In genomic region chr11:64097468-64098317, GRCh38 we compare ENCODE assay signal across 21 cellular contexts.
DNase-seq lines count a peak whose midpoint lies in the region; ATAC-seq and TF ChIP-seq lines count a peak whose summit lies in the region.
"Had no signal": no experiment of that assay in that cellular context is flagged by ENCODE, and none has a peak within 500 bp of the region (broad histone marks: within the 10 kb centered on the region; RNA-seq: fewer than 3 reads in every experiment).

No MANE protein-coding gene starts in this region.

- ATAC-seq in activated T-cell treated with anti-CD3 and anti-CD28 coated beads, Interleukin-2, amount 50 U/mL, for 4 hours = no peak
- ATAC-seq: activated CD8-positive, alpha-beta T cell treated with anti-CD3 and anti-CD28 coated beads for 36 hours; T-helper 17 cell had no signal

- no peaks in the 10 kb centered on the region for H3K4me1 Mint-ChIP-seq in activated T-cell treated with anti-CD3 and anti-CD28 coated beads, Interleukin-2, amount 50 U/mL, for 4 hours (ENCODE audit: low read depth)

- no peak for TF ChIP-seq CTCF in HEK293 (tag by site-specific recombination; IDR thresholded peaks at IDR 0.05)

- no peaks in the 10 kb centered on the region for H3K27me3 Mint-ChIP-seq in activated T-cell treated with anti-CD3 and anti-CD28 coated beads, Interleukin-2, amount 50 U/mL, for 4 hours (ENCODE audit: low read depth)
- H3K27me3 Mint-ChIP-seq: activated CD8-positive, alpha-beta T cell treated with anti-CD3 and anti-CD28 coated beads for 36 hours; T-helper 17 cell had no signal

- no peak overlapping the region for H3K4me3 ChIP-seq in HEK293 (ENCODE audit: low read depth, low read length)
- no peak overlapping the region for H3K4me3 ChIP-seq in effector memory CD4-positive, alpha-beta T cell (ENCODE audit: insufficient read depth, low read depth, low read length, poor library complexity, severe bottlenecking)
- H3K4me3 ChIP-seq: stomach had no signal

- no peaks in the 10 kb centered on the region for H3K4me1 ChIP-seq in HEK293 (ENCODE audit: control insufficient read depth, insufficient read depth, low read length)
- H3K4me1 ChIP-seq in effector memory CD4-positive, alpha-beta T cell (ENCODE audit: control insufficient read depth, insufficient read depth, low read length, poor library complexity, severe bottlenecking) = no peaks in the 10 kb centered on the region

- H3K4me3 Mint-ChIP-seq in activated T-cell treated with anti-CD3 and anti-CD28 coated beads, Interleukin-2, amount 50 U/mL, for 4 hours = no peak overlapping the region
- H3K4me3 Mint-ChIP-seq: activated CD8-positive, alpha-beta T cell treated with anti-CD3 and anti-CD28 coated beads for 36 hours; CD14-positive monocyte; T-helper 17 cell had no signal

- no peaks in the 10 kb centered on the region for H3K36me3 ChIP-seq in HEK293 (ENCODE audit: control insufficient read depth in 2 of 2, insufficient read depth in 1 of 2, low read length in 2 of 2)
- no peaks in the 10 kb centered on the region for H3K36me3 ChIP-seq in effector memory CD4-positive, alpha-beta T cell (ENCODE audit: control insufficient read depth, insufficient read depth, low read length)
- H3K36me3 ChIP-seq: neutrophil, stomach had no signal

- no peaks in the 10 kb centered on the region for H3K27me3 ChIP-seq in layer of hippocampus (ENCODE audit: control insufficient read depth, insufficient read depth, low read length)
- no peaks in the 10 kb centered on the region for H3K27me3 ChIP-seq in effector memory CD4-positive, alpha-beta T cell (replicated peaks; ENCODE audit: control insufficient read depth, insufficient read depth, low read length, poor library complexity, severe bottlenecking)
- H3K27me3 ChIP-seq: stomach had no signal

- no peaks in the 10 kb centered on the region for H3K9me3 Mint-ChIP-seq in activated T-cell treated with anti-CD3 and anti-CD28 coated beads, Interleukin-2, amount 50 U/mL, for 4 hours
- H3K9me3 Mint-ChIP-seq: activated CD8-positive, alpha-beta T cell treated with anti-CD3 and anti-CD28 coated beads for 36 hours had no signal

- H3K27ac ChIP-seq in HEK293 (ENCODE audit: extremely low read depth, low read depth, low read length) (no peak overlapping the region), layer of hippocampus (ENCODE audit: low read depth, low read length) (peak overlapping the region; percentile 91), substantia nigra (ENCODE audit: low read depth, low read length, poor library complexity, severe bottlenecking) (peak overlapping the region; percentile 83)
- no peak overlapping the region for H3K27ac ChIP-seq in effector memory CD4-positive, alpha-beta T cell (ENCODE audit: insufficient read depth, low read length, poor library complexity, severe bottlenecking)
- H3K27ac ChIP-seq: neutrophil had no signal

- H3K36me3 Mint-ChIP-seq in activated T-cell treated with anti-CD3 and anti-CD28 coated beads, Interleukin-2, amount 50 U/mL, for 4 hours (ENCODE audit: insufficient read depth) = no peaks in the 10 kb centered on the region
- H3K36me3 Mint-ChIP-seq: CD14-positive monocyte had no signal

- peak in 34 of 58 donors; percentile 22 to 71 (median 46) for DNase-seq in anterior cingulate cortex (lab: John Stamatoyannopoulos, UW)
- peak in 3 of 49 donors; percentile 19 to 39 (median 38) for DNase-seq in substantia nigra (lab: John Stamatoyannopoulos, UW)
- DNase-seq in activated T-cell treated with anti-CD3 and anti-CD28 coated beads, Interleukin-2, amount 50 U/mL, for 4 hours = no peak
- no peak for DNase-seq in SW 1271 (lab: John Stamatoyannopoulos, UW)
- DNase-seq in effector memory CD4-positive, alpha-beta T cell = no peak
- DNase-seq: activated CD8-positive, alpha-beta T cell treated with anti-CD3 and anti-CD28 coated beads for 36 hours; activated gamma-delta T cell; activated T-cell treated with anti-CD3 and anti-CD28 coated beads for 4 hours; effector CD4-positive, alpha-beta T cell; KG1; MM.1S; NCI-H2081 treated with DMSO at 0.1 percent for 48 hours; NCI-H446; NCI-H82; small intestine; stomach; T-helper 17 cell had no signal

- CTCF ChIA-PET in HEK293 (lab: Yijun Ruan, JAX) = interaction anchor here (0.7 kb wide), 1 partner anchor 1457 kb away, joined by 3 read pairs; no protein-coding TSS in a partner anchor

- no peaks in the 10 kb centered on the region for H3K9me3 ChIP-seq in HEK293 (ENCODE audit: control insufficient read depth, insufficient read depth, low read depth, low read length)
- H3K9me3 ChIP-seq in effector memory CD4-positive, alpha-beta T cell (ENCODE audit: control insufficient read depth, low read length) = no peaks in the 10 kb centered on the region
- H3K9me3 ChIP-seq: neutrophil, stomach had no signal

- POLR2A ChIA-PET in HEK293 (lab: Yijun Ruan, JAX) = no interaction called here

TF ChIP-seq in HEK293, 187 proteins besides CTCF, POLR2A, EP300 and RAD21:
- TF ChIP-seq, protein P1, sequence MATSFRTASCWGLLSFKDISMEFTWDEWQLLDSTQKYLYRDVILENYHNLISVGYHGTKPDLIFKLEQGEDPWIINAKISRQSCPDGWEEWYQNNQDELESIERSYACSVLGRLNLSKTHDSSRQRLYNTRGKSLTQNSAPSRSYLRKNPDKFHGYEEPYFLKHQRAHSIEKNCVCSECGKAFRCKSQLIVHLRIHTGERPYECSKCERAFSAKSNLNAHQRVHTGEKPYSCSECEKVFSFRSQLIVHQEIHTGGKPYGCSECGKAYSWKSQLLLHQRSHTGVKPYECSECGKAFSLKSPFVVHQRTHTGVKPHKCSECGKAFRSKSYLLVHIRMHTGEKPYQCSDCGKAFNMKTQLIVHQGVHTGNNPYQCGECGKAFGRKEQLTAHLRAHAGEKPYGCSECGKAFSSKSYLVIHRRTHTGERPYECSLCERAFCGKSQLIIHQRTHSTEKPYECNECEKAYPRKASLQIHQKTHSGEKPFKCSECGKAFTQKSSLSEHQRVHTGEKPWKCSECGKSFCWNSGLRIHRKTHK (tag by site-specific recombination; IDR thresholded peaks at IDR 0.05) = no peak
- TF ChIP-seq, protein P2, sequence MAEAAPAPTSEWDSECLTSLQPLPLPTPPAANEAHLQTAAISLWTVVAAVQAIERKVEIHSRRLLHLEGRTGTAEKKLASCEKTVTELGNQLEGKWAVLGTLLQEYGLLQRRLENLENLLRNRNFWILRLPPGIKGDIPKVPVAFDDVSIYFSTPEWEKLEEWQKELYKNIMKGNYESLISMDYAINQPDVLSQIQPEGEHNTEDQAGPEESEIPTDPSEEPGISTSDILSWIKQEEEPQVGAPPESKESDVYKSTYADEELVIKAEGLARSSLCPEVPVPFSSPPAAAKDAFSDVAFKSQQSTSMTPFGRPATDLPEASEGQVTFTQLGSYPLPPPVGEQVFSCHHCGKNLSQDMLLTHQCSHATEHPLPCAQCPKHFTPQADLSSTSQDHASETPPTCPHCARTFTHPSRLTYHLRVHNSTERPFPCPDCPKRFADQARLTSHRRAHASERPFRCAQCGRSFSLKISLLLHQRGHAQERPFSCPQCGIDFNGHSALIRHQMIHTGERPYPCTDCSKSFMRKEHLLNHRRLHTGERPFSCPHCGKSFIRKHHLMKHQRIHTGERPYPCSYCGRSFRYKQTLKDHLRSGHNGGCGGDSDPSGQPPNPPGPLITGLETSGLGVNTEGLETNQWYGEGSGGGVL (tag by site-specific recombination; IDR thresholded peaks at IDR 0.05) = no peak
- TF ChIP-seq ZNF311 (tag by site-specific recombination; IDR thresholded peaks at IDR 0.05; ENCODE audit: borderline replicate concordance) = no peak
- TF ChIP-seq ZFHX2 (tag by site-specific recombination; conservative IDR thresholded peaks at IDR 0.05) = peak; percentile 54
- no peak for TF ChIP-seq YY1 (tag by site-specific recombination; IDR thresholded peaks at IDR 0.05)
- TF ChIP-seq EGR2 (tag by site-specific recombination; IDR thresholded peaks at IDR 0.05; ENCODE audit: low read depth) = peak; percentile 39; the same call in 1 of the 2 replicates

Comparison
In these comparisons a context has a peak if more than half of its experiments do, and no peak if none do; other contexts are left out.
1. H3K27ac ChIP-seq: peak in layer of hippocampus (single experiment) and substantia nigra (single experiment); none in HEK293 (single experiment) and effector memory CD4-positive, alpha-beta T cell (single experiment).
2. DNase-seq: peak in anterior cingulate cortex (34 of 58); none in activated T-cell treated with anti-CD3 and anti-CD28 coated beads, Interleukin-2, amount 50 U/mL, for 4 hours (single experiment), SW 1271 (0 of 2) and effector memory CD4-positive, alpha-beta T cell (0 of 3).